ENCODE assay signal across 16 cellular contexts in genomic region chr7:36958094-36958718, GRCh38.
A peak's percentile ranks its signal among the peaks of the same experiment; 100 is the strongest.
DNase-seq lines count a peak whose midpoint lies in the region; ATAC-seq and TF ChIP-seq lines count a peak whose summit lies in the region.
"Had no signal": no experiment of that assay in that cellular context is flagged by ENCODE, and none has a peak within 500 bp of the region (broad histone marks: within the 10 kb centered on the region; RNA-seq: fewer than 3 reads in every experiment).

No MANE protein-coding gene starts in this region.

- H3K9ac ChIP-seq in SK-N-SH = no peak overlapping the region

- H2AFZ ChIP-seq in SK-N-SH (ENCODE audit: low read depth) = no peak overlapping the region
- H2AFZ ChIP-seq: GM23338 had no signal

- no peak for ATAC-seq in SK-N-SH treated with all-trans-retinoic acid at 6 μM for 48 hours
- ATAC-seq in sciatic nerve = peak; percentile 22
- ATAC-seq: A549, GM23338 had no signal

- H3K4me1 ChIP-seq in SK-N-SH (ENCODE audit: control insufficient read depth in 1 of 2, insufficient read depth in 2 of 2, low read depth in 1 of 2, low read length in 1 of 2) (peaks cover 0 to 6% of the 10 kb centered on the region in 2 experiments; a peak in 2 of 4 replicates), spleen (peaks cover 0 to 36% (median 12%) of the 10 kb centered on the region in 6 donors), Peyer's patch (peaks cover 0 to 3% (median 0%) of the 10 kb centered on the region in 4 donors)
- H3K4me1 ChIP-seq: A549, SJSA1 had no signal

- H3K79me2 ChIP-seq in SK-N-SH (ENCODE audit: insufficient read depth) = no peaks in the 10 kb centered on the region

- H3K27ac ChIP-seq in SK-N-SH (ENCODE audit: low read depth in 2 of 2, low read length in 1 of 2) = no peak overlapping the region
- H3K27ac ChIP-seq in spleen = peak overlapping the region in 2 of 8 donors; percentile 22 to 24
- H3K27ac ChIP-seq in Peyer's patch = no peak overlapping the region
- H3K27ac ChIP-seq: A549, SJSA1 had no signal

- H3K4me2 ChIP-seq in SK-N-SH = no peak overlapping the region
- H3K4me2 ChIP-seq: A549, GM23338 had no signal

- no peaks in the 10 kb centered on the region for H4K20me1 ChIP-seq in SK-N-SH (ENCODE audit: insufficient read depth)

- no peak for DNase-seq in SK-N-SH
- peak; percentile 51 for DNase-seq in NCI-H1417 treated with DMSO at 0.1 percent for 48 hours (lab: John Stamatoyannopoulos, UW)
- peak; percentile 23 to 24 for DNase-seq in SHP77 (lab: John Stamatoyannopoulos, UW)
- DNase-seq in sciatic nerve (ENCODE audit: low spot score) = no peak
- DNase-seq in spleen = no peak
- DNase-seq in Peyer's patch = no peak
- DNase-seq in activated T-cell treated with anti-CD3 and anti-CD28 coated beads for 4 hours = no peak
- DNase-seq: Calu3; CD4-positive, CD25-positive, alpha-beta regulatory T cell; DMS79 treated with DMSO at 0.1 percent for 48 hours; NCI-H2107; RPMI8226 had no signal

- TF ChIP-seq CTCF in SK-N-SH (IDR thresholded peaks at IDR 0.05) (no peak), spleen (IDR thresholded peaks at IDR 0.05 in 8 of 11, conservative IDR thresholded peaks at IDR 0.05 in 3 of 11) (no peak), Peyer's patch (IDR thresholded peaks at IDR 0.05) (no peak)

- H3K4me3 ChIP-seq in SK-N-SH (ENCODE audit: low read depth in 2 of 2, low read length in 1 of 2) (no peak overlapping the region), spleen (no peak overlapping the region), Peyer's patch (no peak overlapping the region)
- H3K4me3 ChIP-seq: A549, GM23338, SJSA1 had no signal

- H3K27me3 ChIP-seq in SK-N-SH (ENCODE audit: insufficient read depth) = no peaks in the 10 kb centered on the region
- H3K27me3 ChIP-seq in spleen (replicated peaks in 1 of 7) = no peaks in the 10 kb centered on the region
- H3K27me3 ChIP-seq in Peyer's patch = no peaks in the 10 kb centered on the region
- H3K27me3 ChIP-seq: SJSA1 had no signal

- TF ChIP-seq POLR2A in spleen (IDR thresholded peaks at IDR 0.05) (no peak), Peyer's patch (IDR thresholded peaks at IDR 0.05) (no peak)

- no peaks in the 10 kb centered on the region for H3K36me3 ChIP-seq in SK-N-SH (replicated peaks in 1 of 2; ENCODE audit: control insufficient read depth in 1 of 2, insufficient read depth in 2 of 2, low read length in 1 of 2)
- H3K36me3 ChIP-seq in spleen = peaks cover 0 to 4% (median 0%) of the 10 kb centered on the region in 6 donors
- H3K36me3 ChIP-seq in Peyer's patch = no peaks in the 10 kb centered on the region
- H3K36me3 ChIP-seq: SJSA1 had no signal

- intact Hi-C loops in sciatic nerve (cut with DNase I) = no loop called here
- intact Hi-C loops in spleen (cut with DNase I; ENCODE audit: low total_unique reads) = no loop called here

- POLR2A ChIA-PET in SK-N-SH (lab: Yijun Ruan, JAX) = no interaction called here

- TF ChIP-seq EP300 in SK-N-SH (IDR thresholded peaks at IDR 0.05; ENCODE audit: borderline replicate concordance in 1 of 2, low read depth in 1 of 2, low read length in 1 of 2) = no peak

- H3K9me3 ChIP-seq in SK-N-SH (no peaks in the 10 kb centered on the region), spleen (no peaks in the 10 kb centered on the region), Peyer's patch (no peaks in the 10 kb centered on the region)
- H3K9me3 ChIP-seq: A549, SJSA1 had no signal

- no peaks in the 10 kb centered on the region for H3F3A ChIP-seq in SK-N-SH (replicated peaks; ENCODE audit: insufficient read depth)

- CTCF ChIA-PET in SK-N-SH (lab: Yijun Ruan, JAX) = interaction anchor here (1.5 to 2.5 kb wide), 3 partner anchors 9 to 471 kb away, joined by 7 to 8 read pairs (median 7); no protein-coding TSS in a partner anchor

- WGBS in SK-N-SH (ENCODE audit: low lambda C conversion rate) = 10% methylated on average over 4 of the region's 4 CpGs
- 70 to 88% (median 78%) methylated on average over 4 of the region's 4 CpGs for WGBS in spleen, 5 donors

- TF ChIP-seq RAD21 in SK-N-SH (IDR thresholded peaks at IDR 0.05; ENCODE audit: low read length) = no peak

- no peaks in the 10 kb centered on the region for H3K9me2 ChIP-seq in SK-N-SH

TF ChIP-seq in SK-N-SH treated with all-trans-retinoic acid at 6 μM for 48 hours, 23 proteins besides CTCF, POLR2A, EP300 and RAD21:
- TF ChIP-seq ISL1 (CRISPR knock-in tag; IDR thresholded peaks at IDR 0.05) (peak; percentile 62), ZNF8 (CRISPR knock-in tag; IDR thresholded peaks at IDR 0.05) (no peak)

TF ChIP-seq in SK-N-SH, 30 proteins besides CTCF, POLR2A, EP300 and RAD21:
- no peak for TF ChIP-seq GATA2 (CRISPR knock-in tag; IDR thresholded peaks at IDR 0.05)
- TF ChIP-seq SIN3A (IDR thresholded peaks at IDR 0.05; ENCODE audit: borderline replicate concordance, low read depth, low read length) = no peak
- TF ChIP-seq POLR2AphosphoS5 (IDR thresholded peaks at IDR 0.05; ENCODE audit: low read depth, low read length) = no peak
- no peak for TF ChIP-seq MEF2A (IDR thresholded peaks at IDR 0.05; ENCODE audit: borderline replicate concordance, low read depth)
- no peak for TF ChIP-seq TEAD4 (IDR thresholded peaks at IDR 0.05; ENCODE audit: borderline replicate concordance, insufficient read depth)
- TF ChIP-seq USF2 (IDR thresholded peaks at IDR 0.05; ENCODE audit: borderline replicate concordance, low read depth, low read length) = no peak
- TF ChIP-seq CHD2 (IDR thresholded peaks at IDR 0.05; ENCODE audit: low read length, partially characterized antibody) = no peak
- no peak for TF ChIP-seq USF1 (IDR thresholded peaks at IDR 0.05; ENCODE audit: borderline replicate concordance, low read depth)

Comparison
In these comparisons a context has a peak if more than half of its experiments do, and no peak if none do; other contexts are left out.
1. DNase-seq: peak in NCI-H1417 treated with DMSO at 0.1 percent for 48 hours (single experiment) and SHP77 (2 of 2); none in SK-N-SH (single experiment), sciatic nerve (single experiment), spleen (single experiment), Peyer's patch (0 of 3) and activated T-cell treated with anti-CD3 and anti-CD28 coated beads for 4 hours (single experiment).